In genomic region chr1:7975212-7975865, GRCh38 we compare ENCODE assay signal across 9 cellular contexts. TPM values are rescaled to one million over a fixed set of nuclear protein-coding genes. Genes with fewer than 3 reads are reported as not detected.
A peak's percentile ranks its signal among the peaks of the same experiment; 100 is the strongest.
DNase-seq lines count a peak whose midpoint lies in the region; ATAC-seq and TF ChIP-seq lines count a peak whose summit lies in the region.
"Had no signal": no experiment of that assay in that cellular context is flagged by ENCODE, and none has a peak within 500 bp of the region (broad histone marks: within the 10 kb centered on the region; RNA-seq: fewer than 3 reads in every experiment).

No MANE protein-coding gene starts in this region.

- no peak overlapping the region for H3K27ac Mint-ChIP-seq in GM23338
- H3K27ac Mint-ChIP-seq in neural crest cell (ENCODE audit: unreplicated experiment), result no peak overlapping the region
- H3K27ac Mint-ChIP-seq: IgD-negative memory B cell had no signal

- no peak overlapping the region for H3K4me3 ChIP-seq in GM23338

- peaks cover 14% of the 10 kb centered on the region for H4K20me1 ChIP-seq in GM23338 (replicated peaks; ENCODE audit: insufficient read depth)

- H3K4me2 ChIP-seq in GM23338, result no peak overlapping the region

- no peaks in the 10 kb centered on the region for H3K9me2 ChIP-seq in GM23338 (ENCODE audit: insufficient read depth)

- peak; percentile 92 for DNase-seq in GM23338 (ENCODE audit: low spot score)
- DNase-seq in NCI-H510A treated with DMSO at 0.1 percent for 48 hours (lab: John Stamatoyannopoulos, UW), result peak; percentile 100
- DNase-seq in activated CD8-positive, alpha-beta memory T cell treated with anti-CD3 and anti-CD28 coated beads, Interleukin-2, amount 50 U/mL, for 4 hours, result peak; percentile 29
- peak; percentile 63 for DNase-seq in fibroblast of the conjunctiva (ENCODE audit: low read depth)
- peak; percentile 70 for DNase-seq in neural crest cell (ENCODE audit: low read depth, low spot score)

- no peaks in the 10 kb centered on the region for H3K27me3 ChIP-seq in GM23338 (ENCODE audit: insufficient read depth)

- peaks cover 77% of the 10 kb centered on the region for H3K36me3 Mint-ChIP-seq in GM23338 (ENCODE audit: low read depth)
- peaks cover 33% of the 10 kb centered on the region for H3K36me3 Mint-ChIP-seq in neural crest cell (ENCODE audit: low read depth)

- TF ChIP-seq CTCF in C4-2B (conservative IDR thresholded peaks at IDR 0.05), result peak; percentile 98
- TF ChIP-seq CTCF in GM23338 (conservative IDR thresholded peaks at IDR 0.05; ENCODE audit: low read depth in 2 of 2), result peak; percentile 96 to 99
- peak; percentile 95 for TF ChIP-seq CTCF in neural crest cell (conservative IDR thresholded peaks at IDR 0.05)

- H3K4me1 Mint-ChIP-seq in GM23338 (peaks cover 2% of the 10 kb centered on the region; the same call in 1 of the 3 replicates), neural crest cell (peaks cover 6% of the 10 kb centered on the region)

- H3K27me3 Mint-ChIP-seq in GM23338 (ENCODE audit: insufficient read depth, low read depth, poor library complexity) (peaks cover 8% of the 10 kb centered on the region), neural crest cell (ENCODE audit: low read depth) (no peaks in the 10 kb centered on the region)
- H3K27me3 Mint-ChIP-seq: IgD-negative memory B cell had no signal

- no peaks in the 10 kb centered on the region for H3K9me3 Mint-ChIP-seq in GM23338
- H3K9me3 Mint-ChIP-seq in neural crest cell, result no peaks in the 10 kb centered on the region
- H3K9me3 Mint-ChIP-seq: IgD-negative memory B cell had no signal

- no peaks in the 10 kb centered on the region for H3F3A ChIP-seq in GM23338 (replicated peaks; ENCODE audit: low read depth)

- peaks cover 29% of the 10 kb centered on the region for H3K36me3 ChIP-seq in GM23338 (ENCODE audit: insufficient read depth)

- H3K4me1 ChIP-seq in GM23338 (ENCODE audit: insufficient read depth), result no peaks in the 10 kb centered on the region

- H3K27ac ChIP-seq in C4-2B (peak overlapping the region; percentile 37), GM23338 (ENCODE audit: low read depth) (no peak overlapping the region)

- peaks cover 28% of the 10 kb centered on the region for H3K79me2 ChIP-seq in GM23338 (replicated peaks; ENCODE audit: insufficient read depth)

- no peak overlapping the region for H2AFZ ChIP-seq in GM23338

- H3K4me3 Mint-ChIP-seq in GM23338 (no peak overlapping the region), neural crest cell (no peak overlapping the region)

- ATAC-seq in GM23338 (peak; percentile 100), HG02973 (IDR thresholded peaks at IDR 0.05; ENCODE audit: unreplicated experiment) (no peak), HG03025 (IDR thresholded peaks at IDR 0.05; ENCODE audit: low FRiP score, unreplicated experiment) (no peak)

TF ChIP-seq in GM23338, 12 proteins besides CTCF, POLR2A, EP300 and RAD21:
- TF ChIP-seq ZNF462 (CRISPR knock-in tag; IDR thresholded peaks at IDR 0.05) (peak; percentile 65; the same call in 1 of the 2 replicates), NANOG (IDR thresholded peaks at IDR 0.05; ENCODE audit: borderline replicate concordance) (no peak)
TF ChIP-seq in GM23338: peak in this region for 1.

RNA-seq across cellular contexts. Expression of gene PARK7, which starts 13.8 kb away (rescaled TPM):
- total RNA-seq in GM23338 (2014; rRNA removed; shearing (Covaris generic)), result 178 and 184 TPM in 2 replicates
- polyA plus RNA-seq in GM23338 (2016; fragmentation: Nextera tagmentation; extraction: Ambion mirVana), result 592 and 679 TPM in 2 replicates
- 383 and 386 TPM in 2 replicates for total RNA-seq in neural crest cell

RNA-seq across cellular contexts. Expression of gene TNFRSF9, which starts 34.7 kb away (rescaled TPM):
- total RNA-seq in GM23338 (2014; rRNA removed; shearing (Covaris generic)), result not detected in 2 replicates
- not detected in 2 replicates for polyA plus RNA-seq in GM23338 (2016; fragmentation: Nextera tagmentation; extraction: Ambion mirVana)
- 0.23 and 0.28 TPM in 2 replicates for total RNA-seq in neural crest cell
- polyA plus RNA-seq: IgD-negative memory B cell had no signal

RNA-seq across cellular contexts. Expression of gene ERRFI1, which starts 50.8 kb away (rescaled TPM):
- total RNA-seq in GM23338 (2014; rRNA removed; shearing (Covaris generic)), result 51.3 and 59.8 TPM in 2 replicates
- 19.7 and 22.9 TPM in 2 replicates for polyA plus RNA-seq in GM23338 (2016; fragmentation: Nextera tagmentation; extraction: Ambion mirVana)
- 23.3 and 24.0 TPM in 2 replicates for total RNA-seq in neural crest cell

Comparison
In these comparisons a context has a peak if more than half of its experiments do, and no peak if none do; other contexts are left out.
1. DNase-seq: peak in every context shown above with its lines; median percentile 100 in NCI-H510A treated with DMSO at 0.1 percent for 48 hours; 92 in GM23338; 70 in neural crest cell; 63 in fibroblast of the conjunctiva; 29 in activated CD8-positive, alpha-beta memory T cell treated with anti-CD3 and anti-CD28 coated beads, Interleukin-2, amount 50 U/mL, for 4 hours.